ENCODE assay signal across 1 cellular context in genomic region chr2:9160732-9161131, GRCh38.
TF ChIP-seq lines count a peak whose summit lies in the region.

No MANE protein-coding gene starts in this region.

TF ChIP-seq in GM23338, 12 proteins besides CTCF, POLR2A, EP300 and RAD21 (continued from another document):
- TF ChIP-seq REST (IDR thresholded peaks at IDR 0.05; ENCODE audit: unreplicated experiment) (no peak), ZNF331 (CRISPR knock-in tag; IDR thresholded peaks at IDR 0.05; ENCODE audit: low read depth) (no peak), EZH2 (IDR thresholded peaks at IDR 0.05; ENCODE audit: low read depth, unreplicated experiment) (no peak), ZNF114 (CRISPR knock-in tag; IDR thresholded peaks at IDR 0.05) (no peak), EZH2phosphoT487 (IDR thresholded peaks at IDR 0.05; ENCODE audit: unreplicated experiment) (no peak), ZNF462 (CRISPR knock-in tag; IDR thresholded peaks at IDR 0.05) (no peak)
- TF ChIP-seq, protein P1, sequence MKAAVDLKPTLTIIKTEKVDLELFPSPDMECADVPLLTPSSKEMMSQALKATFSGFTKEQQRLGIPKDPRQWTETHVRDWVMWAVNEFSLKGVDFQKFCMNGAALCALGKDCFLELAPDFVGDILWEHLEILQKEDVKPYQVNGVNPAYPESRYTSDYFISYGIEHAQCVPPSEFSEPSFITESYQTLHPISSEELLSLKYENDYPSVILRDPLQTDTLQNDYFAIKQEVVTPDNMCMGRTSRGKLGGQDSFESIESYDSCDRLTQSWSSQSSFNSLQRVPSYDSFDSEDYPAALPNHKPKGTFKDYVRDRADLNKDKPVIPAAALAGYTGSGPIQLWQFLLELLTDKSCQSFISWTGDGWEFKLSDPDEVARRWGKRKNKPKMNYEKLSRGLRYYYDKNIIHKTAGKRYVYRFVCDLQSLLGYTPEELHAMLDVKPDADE (IDR thresholded peaks at IDR 0.05) = no peak
